ENCODE assay signal across 11 cellular contexts in the genomic region with DNA sequence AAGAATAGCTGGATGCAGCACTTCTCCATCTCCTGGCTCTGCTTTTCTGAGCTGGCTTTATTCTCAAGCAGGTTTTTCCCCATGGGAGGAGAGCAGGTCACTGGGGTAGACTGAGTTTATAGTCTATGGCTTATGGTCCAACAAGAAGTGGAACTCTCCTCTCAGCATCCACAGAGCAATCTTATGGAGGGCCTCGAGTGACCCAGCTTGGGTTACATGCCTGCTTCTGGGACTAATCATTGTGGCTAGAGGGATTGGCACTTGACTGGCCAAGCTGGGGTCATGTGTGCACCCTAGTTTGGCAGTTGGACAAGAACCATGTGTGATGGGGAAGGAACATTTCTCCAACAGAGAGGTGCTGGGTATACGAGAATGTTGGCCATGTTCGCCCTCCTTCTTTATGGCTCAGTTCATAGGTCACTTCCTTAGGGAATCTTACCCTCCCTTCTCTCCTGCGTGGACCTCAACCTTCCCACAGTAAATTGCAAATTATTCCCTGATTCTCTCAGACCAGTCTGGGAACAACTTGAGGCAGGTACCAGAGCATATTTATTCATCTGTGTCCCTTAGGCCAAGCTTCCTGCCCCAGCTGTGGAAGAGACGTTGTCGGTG. TPM values are rescaled to one million over a fixed set of nuclear protein-coding genes. Genes with fewer than 3 reads are reported as not detected.
DNase-seq lines count a peak whose midpoint lies in the region; ATAC-seq and TF ChIP-seq lines count a peak whose summit lies in the region.
"Had no signal": no experiment of that assay in that cellular context is flagged by ENCODE, and none has a peak within 500 bp of the region (broad histone marks: within the 10 kb centered on the region; RNA-seq: fewer than 3 reads in every experiment).

No MANE protein-coding gene starts in this region.

- no peaks in the 10 kb centered on the region for H3K27me3 Mint-ChIP-seq in CD4-positive, alpha-beta memory T cell
- H3K27me3 Mint-ChIP-seq in central memory CD8-positive, alpha-beta T cell, result no peaks in the 10 kb centered on the region
- no peaks in the 10 kb centered on the region for H3K27me3 Mint-ChIP-seq in neural crest cell (ENCODE audit: low read depth)

- peak overlapping the region in 4 of 8 donors; percentile 7 to 40 (median 25) for H3K4me3 Mint-ChIP-seq in CD4-positive, alpha-beta memory T cell
- H3K4me3 Mint-ChIP-seq in central memory CD8-positive, alpha-beta T cell, result no peak overlapping the region
- no peak overlapping the region for H3K4me3 Mint-ChIP-seq in neural crest cell

- H3K36me3 Mint-ChIP-seq in CD4-positive, alpha-beta memory T cell, result peaks cover 13 to 17% of the 10 kb centered on the region in 2 donors
- peaks cover 15% of the 10 kb centered on the region for H3K36me3 Mint-ChIP-seq in central memory CD8-positive, alpha-beta T cell (ENCODE audit: insufficient read depth)
- H3K36me3 Mint-ChIP-seq in neural crest cell (ENCODE audit: low read depth), result no peaks in the 10 kb centered on the region

- no peaks in the 10 kb centered on the region for H3K9me3 ChIP-seq in CD4-positive, alpha-beta memory T cell (ENCODE audit: control insufficient read depth in 1 of 2, low read length in 2 of 2)
- H3K9me3 ChIP-seq: left ventricle myocardium inferior, MG63, SJCRH30 had no signal

- POLR2A ChIA-PET in CD4-positive, alpha-beta memory T cell (lab: Charles Lee; ENCODE audit: partially characterized antibody), result interaction anchor here (1.0 to 2.8 kb wide), 3 partner anchors 9 to 30 kb away, joined by 3 to 9 read pairs (median 6); partner anchors contain the start of genes ARPC4 and CAMK1

- H3K27me3 ChIP-seq in CD4-positive, alpha-beta memory T cell (ENCODE audit: insufficient read depth, low read length), result no peaks in the 10 kb centered on the region
- H3K27me3 ChIP-seq: MG63, SJCRH30 had no signal

- no peak for TF ChIP-seq CTCF in neural crest cell (conservative IDR thresholded peaks at IDR 0.05)

- H3K36me3 ChIP-seq in CD4-positive, alpha-beta memory T cell (ENCODE audit: insufficient read depth, low read length), result peaks cover 8% of the 10 kb centered on the region
- H3K36me3 ChIP-seq: MG63, SJCRH30 had no signal

- no peak overlapping the region for H3K27ac ChIP-seq in CD4-positive, alpha-beta memory T cell (ENCODE audit: low read depth, low read length)
- H3K27ac ChIP-seq: left ventricle myocardium inferior, SJCRH30 had no signal

- in situ Hi-C loops in KBM-7 (cut with MboI; ENCODE audit: low pct_unique_long_range_greater_than_20kb, low sequenced_read_pairs), result no loop called here

- peaks cover 45% of the 10 kb centered on the region for H3K4me1 ChIP-seq in CD4-positive, alpha-beta memory T cell (ENCODE audit: insufficient read depth, low read length)
- H3K4me1 ChIP-seq: SJCRH30 had no signal

- no peak for DNase-seq in CD4-positive, alpha-beta memory T cell
- DNase-seq in M059J (ENCODE audit: low read depth) (peak; percentile 36), neural crest cell (ENCODE audit: low read depth, low spot score) (no peak), KBM-7 (no peak), DMS53 treated with DMSO at 0.1 percent for 48 hours (lab: John Stamatoyannopoulos, UW; ENCODE audit: unreplicated experiment) (no peak)
- DNase-seq in central memory CD8-positive, alpha-beta T cell (ENCODE audit: low spot score in 2 of 2), result no peak
- DNase-seq: DMS 273 treated with DMSO at 0.1 percent for 48 hours, left ventricle myocardium inferior, SJCRH30 had no signal

- peaks cover 40 to 57% (median 48%) of the 10 kb centered on the region in 4 donors for H3K4me1 Mint-ChIP-seq in CD4-positive, alpha-beta memory T cell
- peaks cover 53% of the 10 kb centered on the region for H3K4me1 Mint-ChIP-seq in central memory CD8-positive, alpha-beta T cell
- no peaks in the 10 kb centered on the region for H3K4me1 Mint-ChIP-seq in neural crest cell

- H3K4me3 ChIP-seq in CD4-positive, alpha-beta memory T cell (ENCODE audit: low read length in 2 of 2), result no peak overlapping the region
- H3K4me3 ChIP-seq: left ventricle myocardium inferior, MG63, SJCRH30 had no signal

- intact Hi-C loops in CD4-positive, alpha-beta memory T cell (cut with micrococcal nuclease), result no loop called here

- H3K27ac Mint-ChIP-seq in CD4-positive, alpha-beta memory T cell, result peak overlapping the region in 4 of 7 donors; percentile 31 to 90 (median 77)
- peak overlapping the region; percentile 95 for H3K27ac Mint-ChIP-seq in central memory CD8-positive, alpha-beta T cell (ENCODE audit: low read depth)
- H3K27ac Mint-ChIP-seq in neural crest cell (ENCODE audit: unreplicated experiment), result peak overlapping the region; percentile 5

- no peaks in the 10 kb centered on the region for H3K9me3 Mint-ChIP-seq in CD4-positive, alpha-beta memory T cell
- H3K9me3 Mint-ChIP-seq in central memory CD8-positive, alpha-beta T cell, result no peaks in the 10 kb centered on the region
- H3K9me3 Mint-ChIP-seq in neural crest cell, result no peaks in the 10 kb centered on the region

- no peak for ATAC-seq in central memory CD8-positive, alpha-beta T cell (replicated peaks; ENCODE audit: extremely low read depth, poor library complexity, severe bottlenecking)
- ATAC-seq in GM21619 (IDR thresholded peaks at IDR 0.05; ENCODE audit: unreplicated experiment), result no peak

- CTCF ChIA-PET in CD4-positive, alpha-beta memory T cell (lab: Charles Lee; ENCODE audit: partially characterized antibody), result interaction anchor here (1.1 kb wide), 1 partner anchor 153 kb away, joined by 3 read pairs; no protein-coding TSS in a partner anchor

RNA-seq across cellular contexts. Expression of gene CAMK1, which starts 8.9 kb away (rescaled TPM):
- total RNA-seq in CD4-positive, alpha-beta memory T cell, result 1 to 10 TPM; 2.1 to 2.6 TPM
- 1 to 10 TPM; 3.5 to 5.8 TPM for polyA plus RNA-seq in CD4-positive, alpha-beta memory T cell
- 6.4 and 10.6 TPM in 2 replicates for total RNA-seq in M059J (2014; rRNA removed; shearing (Covaris generic))
- total RNA-seq in neural crest cell, result 19.5 and 22.5 TPM in 2 replicates

RNA-seq across cellular contexts. Expression of gene TADA3, which starts 13.6 kb away (rescaled TPM):
- 10 to 100 TPM; 37.6 to 41.4 TPM for total RNA-seq in CD4-positive, alpha-beta memory T cell
- polyA plus RNA-seq in CD4-positive, alpha-beta memory T cell, result 10 to 100 TPM; 35.3 to 54.6 TPM
- 53.6 and 60.2 TPM in 2 replicates for total RNA-seq in M059J (2014; rRNA removed; shearing (Covaris generic))
- total RNA-seq in neural crest cell, result 70.0 and 73.2 TPM in 2 replicates

RNA-seq across cellular contexts. Expression of gene ARPC4, which starts 14.3 kb away (rescaled TPM):
- 100 to 1,000 TPM; 164 to 168 TPM for total RNA-seq in CD4-positive, alpha-beta memory T cell
- polyA plus RNA-seq in CD4-positive, alpha-beta memory T cell, result 100 to 1,000 TPM; 235 to 287 TPM
- total RNA-seq in M059J (2014; rRNA removed; shearing (Covaris generic)), result 155 and 190 TPM in 2 replicates
- total RNA-seq in neural crest cell, result 147 and 156 TPM in 2 replicates

RNA-seq across cellular contexts. Expression of gene OGG1, which starts 28.9 kb away (rescaled TPM):
- 10 to 100 TPM; 40.4 to 46.9 TPM for total RNA-seq in CD4-positive, alpha-beta memory T cell
- polyA plus RNA-seq in CD4-positive, alpha-beta memory T cell, result 10 to 100 TPM; 29.2 to 31.5 TPM
- total RNA-seq in M059J (2014; rRNA removed; shearing (Covaris generic)), result 9.6 and 10.4 TPM in 2 replicates
- 38.6 and 39.8 TPM in 2 replicates for total RNA-seq in neural crest cell

RNA-seq across cellular contexts. Expression of gene TTLL3, which starts 31.4 kb away (rescaled TPM):
- total RNA-seq in CD4-positive, alpha-beta memory T cell, result 10 to 100 TPM; 81.4 to 91.7 TPM
- 1 to 10 TPM; 3.0 to 5.9 TPM for polyA plus RNA-seq in CD4-positive, alpha-beta memory T cell
- total RNA-seq in M059J (2014; rRNA removed; shearing (Covaris generic)), result 2.6 and 3.3 TPM in 2 replicates
- 28.3 and 31.0 TPM in 2 replicates for total RNA-seq in neural crest cell

Comparison
In these comparisons a context has a peak if more than half of its experiments do, and no peak if none do; other contexts are left out.
1. H3K27ac Mint-ChIP-seq: peak in every context shown above with its lines; median percentile 95 in central memory CD8-positive, alpha-beta T cell; 77 in CD4-positive, alpha-beta memory T cell; 5 in neural crest cell.